Comparison of ENCODE assay signal across 8 cellular contexts in genomic region chr10:92689663-92690210, GRCh38. TPM values are rescaled to one million over a fixed set of nuclear protein-coding genes. Genes with fewer than 3 reads are reported as not detected.
DNase-seq lines count a peak whose midpoint lies in the region; ATAC-seq and TF ChIP-seq lines count a peak whose summit lies in the region.

TSS of gene HHEX (plus strand) at chr10:92689955. CDS start at chr10:92689987, 32 bp downstream.

- H3K27me3 ChIP-seq in MM.1S (replicated peaks; ENCODE audit: insufficient read depth, low read length): peaks cover 51% of the 10 kb centered on the region
- peaks cover 66% of the 10 kb centered on the region for H3K27me3 ChIP-seq in transverse colon

- DNase-seq in EH (ENCODE audit: low read depth) (peak; percentile 81), MM.1S (peak; percentile 62), activated B cell treated with CpG ODN at 0.5 μM for 24 hours (peak; percentile 79), epithelial cell of proximal tubule (ENCODE audit: low read depth) (no peak), mesothelial cell of epicardium (ENCODE audit: low spot score in 2 of 2, unreplicated experiment in 2 of 2) (no peak), transverse colon (peak; percentile 63), NCI-H2107 treated with DMSO at 0.1 percent for 48 hours (lab: John Stamatoyannopoulos, UW; ENCODE audit: unreplicated experiment) (no peak)

- no peaks in the 10 kb centered on the region for H3K9me3 ChIP-seq in MM.1S (replicated peaks; ENCODE audit: insufficient read depth, low read length)
- H3K9me3 ChIP-seq in transverse colon: peaks cover 0 to 5% of the 10 kb centered on the region in 2 donors

- no peak within 1 kb of the TSS for H3K9ac ChIP-seq in MM.1S (ENCODE audit: low read length)

- H3K4me1 Mint-ChIP-seq in activated B cell treated with CpG ODN at 0.5 μM for 24 hours: peaks cover 45% of the 10 kb centered on the region
- H3K4me1 Mint-ChIP-seq in mesothelial cell of epicardium: peaks cover 17% of the 10 kb centered on the region

- no peaks in the 10 kb centered on the region for H3K79me2 ChIP-seq in MM.1S (ENCODE audit: low read length)

- H3K9me3 Mint-ChIP-seq in activated B cell treated with CpG ODN at 0.5 μM for 24 hours (peaks cover 5% of the 10 kb centered on the region), mesothelial cell of epicardium (peaks cover 19% of the 10 kb centered on the region)

- H3K4me3 Mint-ChIP-seq in activated B cell treated with CpG ODN at 0.5 μM for 24 hours (peak within 1 kb of the TSS; percentile 86), mesothelial cell of epicardium (peak within 1 kb of the TSS; percentile 58)

- POLR2A ChIA-PET in activated B cell treated with CpG ODN at 0.5 μM for 24 hours (lab: Charles Lee): interaction anchor here (0.6 to 7.5 kb wide), 26 partner anchors 9 to 162 kb away, joined by 3 to 154 read pairs (median 12); partner anchors contain the start of genes EXOC6 and KIF11

- H3K27me3 Mint-ChIP-seq in activated B cell treated with CpG ODN at 0.5 μM for 24 hours (no peaks in the 10 kb centered on the region), mesothelial cell of epicardium (ENCODE audit: low read depth) (peaks cover 91% of the 10 kb centered on the region)

- peak within 1 kb of the TSS; percentile 57 for H2AFZ ChIP-seq in MM.1S (ENCODE audit: low read length)

- H3K4me3 ChIP-seq in MM.1S (ENCODE audit: low read length) (peak within 1 kb of the TSS; percentile 59), epithelial cell of proximal tubule (ENCODE audit: low read depth, low read length) (peak within 1 kb of the TSS; percentile 57), transverse colon (peak within 1 kb of the TSS; percentile 41 to 77 (median 74))

- H3K4me2 ChIP-seq in MM.1S (ENCODE audit: low read depth, low read length): peak within 1 kb of the TSS; percentile 66

- WGBS in transverse colon (ENCODE audit: low coverage in 1 of 2), 2 donors: 1% methylated on average over 37 of the region's 79 CpGs; no CpG with 5 or more reads in 1 of the 2 donors

- H3K27ac Mint-ChIP-seq in activated B cell treated with CpG ODN at 0.5 μM for 24 hours (peak within 1 kb of the TSS; percentile 92), mesothelial cell of epicardium (no peak within 1 kb of the TSS)

- TF ChIP-seq CTCF in MM.1S (IDR thresholded peaks at IDR 0.05; ENCODE audit: low read length): no peak
- no peak for TF ChIP-seq CTCF in activated B cell treated with CpG ODN at 0.5 μM for 24 hours (IDR thresholded peaks at IDR 0.05)
- TF ChIP-seq CTCF in epithelial cell of proximal tubule (conservative IDR thresholded peaks at IDR 0.05; ENCODE audit: low read depth, low read length): no peak
- TF ChIP-seq CTCF in mesothelial cell of epicardium (IDR thresholded peaks at IDR 0.05; ENCODE audit: unreplicated experiment): no peak
- no peak for TF ChIP-seq CTCF in transverse colon (IDR thresholded peaks at IDR 0.05)

- H4K20me1 ChIP-seq in MM.1S (ENCODE audit: insufficient read depth, low read length): no peaks in the 10 kb centered on the region

- no peaks in the 10 kb centered on the region for H3K9me2 ChIP-seq in MM.1S (replicated peaks; ENCODE audit: insufficient read depth, low read length)

- H3K27ac ChIP-seq in MM.1S (ENCODE audit: low read length) (no peak within 1 kb of the TSS), transverse colon (peak within 1 kb of the TSS; percentile 75 to 83 (median 79))

- H3K4me1 ChIP-seq in MM.1S (ENCODE audit: low read length): no peaks in the 10 kb centered on the region
- peaks cover 0 to 31% (median 14%) of the 10 kb centered on the region in 4 donors for H3K4me1 ChIP-seq in transverse colon

- no peak for TF ChIP-seq POLR2A in transverse colon (IDR thresholded peaks at IDR 0.05)

- in situ Hi-C loops in transverse colon (cut with MboI; ENCODE audit: low pct_ligation_motif_present in 1 of 4, low pct_unique_long_range_greater_than_20kb in 1 of 4, low sequenced_read_pairs in 3 of 4): no loop called here

- intact Hi-C loops in activated B cell treated with CpG ODN at 0.5 μM for 24 hours (cut with micrococcal nuclease) (loop anchor here (1.0 kb wide), 8 partner anchors 23 to 191 kb away; partner anchors contain the start of gene EXOC6), transverse colon (cut with DNase I; ENCODE audit: low total_unique reads) (no loop called here)

- ATAC-seq in GM21529 (IDR thresholded peaks at IDR 0.05; ENCODE audit: unreplicated experiment): peak; percentile 53
- peak; percentile 75 for ATAC-seq in activated B cell treated with CpG ODN at 0.5 μM for 24 hours (ENCODE audit: low read depth)

- no peak for TF ChIP-seq EP300 in transverse colon (IDR thresholded peaks at IDR 0.05; ENCODE audit: low read depth)

- CTCF ChIA-PET in activated B cell treated with CpG ODN at 0.5 μM for 24 hours (lab: Charles Lee): interaction anchor here (0.6 to 5.8 kb wide), 12 partner anchors 22 to 191 kb away, joined by 3 to 33 read pairs (median 4); partner anchors contain the start of gene EXOC6

- no peaks in the 10 kb centered on the region for H3K36me3 ChIP-seq in MM.1S (replicated peaks; ENCODE audit: insufficient read depth, low read length)
- H3K36me3 ChIP-seq in transverse colon: no peaks in the 10 kb centered on the region

- H3F3A ChIP-seq in MM.1S (ENCODE audit: insufficient read depth, low read length): no peaks in the 10 kb centered on the region

- peaks cover 35% of the 10 kb centered on the region for H3K36me3 Mint-ChIP-seq in activated B cell treated with CpG ODN at 0.5 μM for 24 hours (ENCODE audit: low read depth)
- H3K36me3 Mint-ChIP-seq in mesothelial cell of epicardium: peaks cover 3% of the 10 kb centered on the region

RNA-seq across cellular contexts. Expression of gene HHEX, which starts in this region (rescaled TPM):
- total RNA-seq in activated B cell treated with CpG ODN at 0.5 μM for 24 hours: 50.3 and 55.1 TPM in 2 replicates
- 2.2 and 4.5 TPM in 2 replicates for total RNA-seq in epithelial cell of proximal tubule
- total RNA-seq in mesothelial cell of epicardium: 0.13 to 0.31 TPM in 2 of 3 replicates, not detected in the other
- 1 to 10 TPM in 3 of 4 donors, under 1 TPM in 1; 0.80 to 7.9 (median 4.8) TPM for total RNA-seq in transverse colon

Comparison
In these comparisons a context has a peak if more than half of its experiments do, and no peak if none do; other contexts are left out.
1. DNase-seq: peak in EH (single experiment), MM.1S (single experiment), activated B cell treated with CpG ODN at 0.5 μM for 24 hours (single experiment) and transverse colon (single experiment); none in epithelial cell of proximal tubule (single experiment), mesothelial cell of epicardium (0 of 2) and NCI-H2107 treated with DMSO at 0.1 percent for 48 hours (single experiment).
2. Peak in every context shown above with its lines, with median percentiles within 50 percentile points of each other: H3K4me3 ChIP-seq.